Comparison of ENCODE assay signal across 8 cellular contexts in the genomic region with DNA sequence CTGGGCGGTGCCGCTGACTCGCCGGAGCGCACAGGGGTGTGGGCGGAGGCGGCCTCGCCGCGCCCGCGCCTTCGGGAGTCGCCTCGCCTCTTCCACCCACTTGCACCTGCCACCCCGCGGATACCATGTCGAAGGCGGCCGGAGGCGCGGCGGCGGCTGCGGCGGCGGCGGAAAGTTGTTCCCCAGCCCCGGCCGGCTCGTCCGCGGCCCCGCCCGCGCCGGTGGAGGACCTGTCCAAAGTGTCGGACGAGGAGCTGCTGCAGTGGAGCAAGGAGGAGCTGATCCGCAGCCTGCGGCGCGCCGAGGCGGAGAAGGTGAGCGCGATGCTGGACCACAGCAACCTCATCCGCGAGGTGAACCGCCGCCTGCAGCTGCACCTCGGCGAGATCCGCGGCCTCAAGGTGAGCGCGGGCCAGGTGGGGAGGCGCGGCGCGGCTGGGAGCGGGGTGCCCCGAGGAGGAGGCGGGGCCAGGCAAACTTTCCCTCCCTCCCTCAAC.
DNase-seq lines count a peak whose midpoint lies in the region; ATAC-seq and TF ChIP-seq lines count a peak whose summit lies in the region.

No MANE protein-coding gene starts in this region.

- no peaks in the 10 kb centered on the region for H3K79me2 ChIP-seq in parathyroid adenoma

- peak; percentile 18 for ATAC-seq in GM19395 (IDR thresholded peaks at IDR 0.05; ENCODE audit: unreplicated experiment)

- no peak overlapping the region for H3K27ac ChIP-seq in parathyroid adenoma

- H3K4me3 ChIP-seq in fibroblast of mammary gland (ENCODE audit: control insufficient read depth, low read depth, low read length), result peak overlapping the region; percentile 50
- H3K4me3 ChIP-seq in parathyroid adenoma (ENCODE audit: low read depth, low read length), result peak overlapping the region; percentile 57

- peak overlapping the region; percentile 82 for H3K4me2 ChIP-seq in parathyroid adenoma (ENCODE audit: low read length)

- DNase-seq in AG08396 (ENCODE audit: low spot score), result peak; percentile 20
- DNase-seq in NCI-H748 (lab: John Stamatoyannopoulos, UW; ENCODE audit: unreplicated experiment), result peak; percentile 66
- DNase-seq in fibroblast of mammary gland (ENCODE audit: low read depth), result no peak
- DNase-seq in GOT3 (lab: John Stamatoyannopoulos, UW), result no peak
- DNase-seq in activated gamma-delta T cell (lab: John Stamatoyannopoulos, UW), result no peak
- no peak for DNase-seq in NCI-H2107 (lab: John Stamatoyannopoulos, UW)

- no peaks in the 10 kb centered on the region for H3K4me1 ChIP-seq in parathyroid adenoma

- H3K36me3 ChIP-seq in parathyroid adenoma (ENCODE audit: control insufficient read depth, insufficient read depth, low read length), result no peaks in the 10 kb centered on the region

- TF ChIP-seq CTCF in fibroblast of mammary gland (conservative IDR thresholded peaks at IDR 0.05; ENCODE audit: control insufficient read depth, insufficient read depth, low read depth, low read length) (no peak), parathyroid adenoma (IDR thresholded peaks at IDR 0.05) (no peak)

- peak overlapping the region; percentile 65 for H2AFZ ChIP-seq in parathyroid adenoma

- no peaks in the 10 kb centered on the region for H3K27me3 ChIP-seq in parathyroid adenoma (ENCODE audit: control insufficient read depth, insufficient read depth, low read length)

- no peaks in the 10 kb centered on the region for H3K9me3 ChIP-seq in parathyroid adenoma (ENCODE audit: control insufficient read depth, low read length)

- H3K9ac ChIP-seq in parathyroid adenoma, result no peak overlapping the region

Comparison
In these comparisons a context has a peak if more than half of its experiments do, and no peak if none do; other contexts are left out.
1. DNase-seq: peak in AG08396 (single experiment) and NCI-H748 (single experiment); none in fibroblast of mammary gland (single experiment), GOT3 (single experiment), activated gamma-delta T cell (single experiment) and NCI-H2107 (single experiment).